19 cellular contexts compared by ENCODE assay signal in the genomic region with DNA sequence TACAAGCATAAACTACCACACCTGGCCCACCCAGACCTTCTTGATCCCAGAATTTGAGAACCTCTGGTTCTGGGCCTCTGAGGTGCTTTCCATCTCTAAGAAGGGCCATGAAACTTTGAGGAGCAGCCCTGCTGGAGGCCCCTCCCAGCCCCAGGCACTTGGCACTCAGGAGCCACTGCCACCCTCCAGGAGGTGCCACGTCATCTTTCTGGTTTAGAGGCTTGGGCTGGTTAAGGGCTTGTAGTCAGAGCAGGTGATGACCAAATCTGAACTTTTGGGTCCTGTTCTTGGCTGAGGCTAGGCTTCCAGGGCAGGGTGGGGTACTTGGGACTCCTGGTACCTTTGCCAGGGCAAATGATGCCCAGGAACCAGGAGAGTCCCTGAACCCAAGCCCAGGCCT. TPM values are rescaled to one million over a fixed set of nuclear protein-coding genes. Genes with fewer than 3 reads are reported as not detected.
A peak's percentile ranks its signal among the peaks of the same experiment; 100 is the strongest.
DNase-seq lines count a peak whose midpoint lies in the region; FAIRE-seq and TF ChIP-seq lines count a peak whose summit lies in the region.
"Had no signal": no experiment of that assay in that cellular context is flagged by ENCODE, and none has a peak within 500 bp of the region (broad histone marks: within the 10 kb centered on the region; RNA-seq: fewer than 3 reads in every experiment).

No MANE protein-coding gene starts in this region.

- H3K18ac ChIP-seq in H1 (ENCODE audit: extremely low read depth, low read length): no peak overlapping the region

- H2BK5ac ChIP-seq in H1 (ENCODE audit: low read depth, low read length): no peak overlapping the region

- H2AK5ac ChIP-seq in H1 (ENCODE audit: low read depth, low read length): no peak overlapping the region

- peaks cover 21% of the 10 kb centered on the region; the same call in 1 of the 2 replicates for H3F3A ChIP-seq in PC-9 (ENCODE audit: insufficient read depth, low read depth)

- H3K79me2 ChIP-seq in PC-9 (ENCODE audit: low read depth) (no peaks in the 10 kb centered on the region), H1 (ENCODE audit: control insufficient read depth in 1 of 2, insufficient read depth in 2 of 2, low read length in 2 of 2) (no peaks in the 10 kb centered on the region)

- intact Hi-C loops in PC-9 (cut with micrococcal nuclease; ENCODE audit: unreplicated experiment) (no loop called here), left ventricle myocardium inferior (cut with micrococcal nuclease) (no loop called here)

- H3K4me2 ChIP-seq in PC-9 (no peak overlapping the region), H1 (ENCODE audit: insufficient read depth in 1 of 2, low read depth in 2 of 2, low read length in 2 of 2) (no peak overlapping the region)
- H3K4me2 ChIP-seq: KMS-11 had no signal

- H3K4ac ChIP-seq in H1 (replicated peaks; ENCODE audit: insufficient read length, low read depth, low read length): no peak overlapping the region

- no peaks in the 10 kb centered on the region for H3K79me1 ChIP-seq in H1 (ENCODE audit: low read depth, low read length)

- no peak for FAIRE-seq in H1 (lab: Jason Lieb, UNC)
- FAIRE-seq: D721Med had no signal

- H3K23ac ChIP-seq in H1 (ENCODE audit: insufficient read length): no peak overlapping the region

- no peaks in the 10 kb centered on the region for H3K36me3 ChIP-seq in PC-9 (ENCODE audit: low read depth)
- no peaks in the 10 kb centered on the region for H3K36me3 ChIP-seq in H1 (ENCODE audit: control insufficient read depth in 2 of 4, insufficient read depth in 4 of 4, low read length in 3 of 4)
- H3K36me3 ChIP-seq in left ventricle myocardium inferior: no peaks in the 10 kb centered on the region
- H3K36me3 ChIP-seq: SJCRH30 had no signal

- no peak for TF ChIP-seq RAD21 in H1 (IDR thresholded peaks at IDR 0.05 in 1 of 2, conservative IDR thresholded peaks at IDR 0.05 in 1 of 2; ENCODE audit: low read depth in 2 of 2, low read length in 2 of 2)

- no peak overlapping the region for H3K14ac ChIP-seq in H1 (ENCODE audit: insufficient read length)

- POLR2A ChIA-PET in PC-9 (lab: Charles Lee; ENCODE audit: unreplicated experiment): no interaction called here
- POLR2A ChIA-PET in H1 (lab: Charles Lee; ENCODE audit: partially characterized antibody): interaction anchor here (1.2 to 1.4 kb wide), 2 partner anchors 10 to 57 kb away, joined by 3 to 7 read pairs; no protein-coding TSS in a partner anchor

- BruUV-seq in PC-9 (replicated peaks; lab: Mats Ljungman, UMichigan): no TSS peak

- H3K27me3 ChIP-seq in PC-9 (ENCODE audit: insufficient read depth, low read depth) (peaks cover 3% of the 10 kb centered on the region; the same call in 1 of the 2 replicates), H1 (replicated peaks in 1 of 4; ENCODE audit: control insufficient read depth in 3 of 4, extremely low read depth in 1 of 4, insufficient read depth in 3 of 4, low read length in 3 of 4) (peaks cover 0 to 8% (median 4%) of the 10 kb centered on the region in 4 experiments; a peak in 2 of 7 replicates), left ventricle myocardium inferior (ENCODE audit: low read depth) (peaks cover 91% of the 10 kb centered on the region)

- H2BK15ac ChIP-seq in H1 (ENCODE audit: low read length): peak overlapping the region; percentile 81; the same call in 1 of the 2 replicates

- H3K9ac ChIP-seq in H1 (replicated peaks in 1 of 4; ENCODE audit: extremely low read depth in 1 of 4, low read depth in 3 of 4, low read length in 3 of 4): no peak overlapping the region
- H3K9ac ChIP-seq: KMS-11 had no signal

- H3K27ac ChIP-seq in PC-9 (no peak overlapping the region), H1 (ENCODE audit: low read depth, low read length) (no peak overlapping the region), left ventricle myocardium inferior (replicated peaks) (no peak overlapping the region)
- H3K27ac ChIP-seq: KMS-11, SJCRH30 had no signal

- CTCF ChIA-PET in PC-9 (lab: Charles Lee) (interaction anchor here (0.6 kb wide), 1 partner anchor 38 kb away, joined by 5 read pairs; no protein-coding TSS in a partner anchor), H1 (lab: Charles Lee; ENCODE audit: partially characterized antibody) (interaction anchor here (0.6 to 16.9 kb wide), 12 partner anchors 10 to 102 kb away, joined by 3 to 275 read pairs (median 6); partner anchors contain the start of gene DLX3)

- H3K9me3 ChIP-seq in PC-9 (ENCODE audit: insufficient read depth, low read depth) (no peaks in the 10 kb centered on the region), H1 (ENCODE audit: insufficient read depth in 2 of 2, low read depth in 1 of 2, low read length in 1 of 2) (no peaks in the 10 kb centered on the region), left ventricle myocardium inferior (replicated peaks) (no peaks in the 10 kb centered on the region)
- H3K9me3 ChIP-seq: SJCRH30 had no signal

- WGBS in H1 (ENCODE audit: extremely low coverage in 1 of 2, insufficient coverage in 1 of 2, insufficient read length in 1 of 2, insufficient replicate concordance in 2 of 2, low coverage in 1 of 2, low lambda C conversion rate in 2 of 2, missing lambda C conversion rate in 1 of 2), 2 experiments: 76% methylated on average over 1 of the region's 1 CpG; no CpG with 5 or more reads in 1 of the 2 experiments

- no peak overlapping the region for H2BK12ac ChIP-seq in H1 (ENCODE audit: low read depth, low read length)

- H2BK120ac ChIP-seq in H1 (replicated peaks; ENCODE audit: low read depth, low read length): no peak overlapping the region

- TF ChIP-seq POLR2A in H1 (IDR thresholded peaks at IDR 0.05; ENCODE audit: control extremely low read depth in 1 of 2, low read depth in 2 of 2, low read length in 2 of 2): no peak

- no peaks in the 10 kb centered on the region for H4K20me1 ChIP-seq in PC-9 (ENCODE audit: insufficient read depth)
- peaks cover 0 to 2% of the 10 kb centered on the region in 2 experiments for H4K20me1 ChIP-seq in H1 (replicated peaks in 1 of 2; ENCODE audit: control insufficient read depth in 1 of 2, insufficient read depth in 2 of 2, low read length in 2 of 2)

- no peak overlapping the region for H4K5ac ChIP-seq in H1 (ENCODE audit: insufficient read length, low read depth, low read length)

- no peak overlapping the region for H3K56ac ChIP-seq in H1 (replicated peaks; ENCODE audit: insufficient read length, low read depth, low read length)

- H3K4me3 ChIP-seq in PC-9: no peak overlapping the region
- H3K4me3 ChIP-seq in H1 (ENCODE audit: extremely low read depth in 1 of 4, insufficient read depth in 2 of 4, low read depth in 3 of 4, low read length in 4 of 4): no peak overlapping the region
- H3K4me3 ChIP-seq in left ventricle myocardium inferior: no peak overlapping the region
- H3K4me3 ChIP-seq: SJCRH30 had no signal

- no peak overlapping the region for H2AFZ ChIP-seq in PC-9
- H2AFZ ChIP-seq in H1 (ENCODE audit: low read length): no peak overlapping the region

- no peaks in the 10 kb centered on the region for H3K9me2 ChIP-seq in PC-9 (ENCODE audit: insufficient read depth)

- H4K8ac ChIP-seq in H1 (ENCODE audit: extremely low read depth, insufficient read depth, low read length): no peak overlapping the region

- no peak for TF ChIP-seq EP300 in H1 (IDR thresholded peaks at IDR 0.05; ENCODE audit: borderline replicate concordance in 1 of 2, low read depth in 2 of 2, low read length in 2 of 2)

- H4K91ac ChIP-seq in H1 (replicated peaks; ENCODE audit: insufficient read length, low read length): no peak overlapping the region

- H3K4me1 ChIP-seq in PC-9 (replicated peaks; ENCODE audit: insufficient read depth) (peaks cover 18% of the 10 kb centered on the region), H1 (replicated peaks in 1 of 4; ENCODE audit: control insufficient read depth in 3 of 4, insufficient read depth in 4 of 4, low read length in 3 of 4) (no peaks in the 10 kb centered on the region; a peak in 1 of 7 replicates), left ventricle myocardium inferior (no peaks in the 10 kb centered on the region)
- H3K4me1 ChIP-seq: SJCRH30 had no signal

- peak; percentile 46 for DNase-seq in A172 (ENCODE audit: low spot score)
- DNase-seq in H4 (ENCODE audit: low spot score): peak; percentile 45
- DNase-seq in PC-9: peak; percentile 19 to 45
- no peak for DNase-seq in H1 (ENCODE audit: low read depth in 1 of 2, low spot score in 2 of 2)
- DNase-seq in activated effector memory CD4-positive, alpha-beta T cell treated with anti-CD3 and anti-CD28 coated beads, Interleukin-2, amount 50 U/mL, for 16 hours: no peak
- DNase-seq in D341Med (ENCODE audit: low spot score): no peak
- DNase-seq in left ventricle myocardium inferior: no peak
- DNase-seq: C1 segment of cervical spinal cord; CD8-positive, alpha-beta memory T cell; GOT3; HFFc6; NCI-H1092; NCI-H2081; NCI-H446 treated with DMSO at 0.1 percent for 48 hours; OCI-M1; SJCRH30 had no signal

- no peak for TF ChIP-seq CTCF in PC-9 (conservative IDR thresholded peaks at IDR 0.05)
- TF ChIP-seq CTCF in H1 (IDR thresholded peaks at IDR 0.05; ENCODE audit: control extremely low read depth in 1 of 3, insufficient read depth in 1 of 3, low read depth in 1 of 3, low read length in 3 of 3): no peak
- TF ChIP-seq CTCF in left ventricle myocardium inferior (IDR thresholded peaks at IDR 0.05; ENCODE audit: borderline replicate concordance): no peak

- no peak overlapping the region for H2BK20ac ChIP-seq in H1 (ENCODE audit: low read length)

- H3K23me2 ChIP-seq in H1 (ENCODE audit: low read depth, low read length): 0 out of 2 replicates have a peak, but pooled peaks cover 3% of the 10 kb centered on the region

RNA-seq across cellular contexts. Expression of gene DLX4, which starts 13.8 kb away (rescaled TPM):
- total RNA-seq in A172 (2014; rRNA removed; shearing (Covaris generic)): 1.7 and 2.5 TPM in 2 replicates
- 0.49 and 1.6 TPM in 2 replicates for total RNA-seq in H4 (2014; rRNA removed; shearing (Covaris generic))
- total RNA-seq in PC-9 (2021): 6.2 and 8.8 TPM in 2 replicates
- 0.80 and 0.88 TPM in 2 replicates for total RNA-seq in H1 (2021; fragmentation: NEBNext Ultra II Directional; extraction: Animal tissue kit (Norgen Biotek cat#: 25700))
- polyA plus RNA-seq in H1 (2011; rRNA removed): 0.67 and 1.5 TPM in 2 replicates
- 0.94 TPM for polyA plus RNA-seq in H1 (2011; cell fraction: cytosol; rRNA removed)
- polyA plus RNA-seq in H1 (2011; cell fraction: nucleus; rRNA removed): 5.0 TPM
- polyA plus RNA-seq in H1 (2012, experiment 1 of 2): 0.64 to 1.2 TPM (median 0.93 TPM) in 4 replicates
- polyA plus RNA-seq in H1 (2012, experiment 2 of 2): 0.84 TPM
- 0.97 TPM for polyA plus RNA-seq in H1 (2013, experiment 1 of 2)
- polyA plus RNA-seq in H1 (2013, experiment 2 of 2): 0.87 TPM
- polyA minus RNA-seq in H1 (2011; rRNA and poly(A)+ RNA removed): 0.39 and 0.73 TPM in 2 replicates
- polyA minus RNA-seq in H1 (2011; cell fraction: cytosol; rRNA and poly(A)+ RNA removed): 0.88 TPM
- polyA minus RNA-seq in H1 (2011; cell fraction: nucleus; rRNA and poly(A)+ RNA removed): 2.2 TPM
- not detected for total RNA-seq in left ventricle myocardium inferior
- total RNA-seq: HFFc6 had no signal
- polyA plus RNA-seq: CD8-positive, alpha-beta memory T cell had no signal

RNA-seq across cellular contexts. Expression of gene DLX3, which starts 39.9 kb away (rescaled TPM):
- not detected in 2 replicates for total RNA-seq in A172 (2014; rRNA removed; shearing (Covaris generic))
- 0.17 TPM in 1 of 2 replicates, not detected in the other for total RNA-seq in H4 (2014; rRNA removed; shearing (Covaris generic))
- 1.2 and 2.0 TPM in 2 replicates for total RNA-seq in PC-9 (2021)
- 0.15 TPM in 1 of 2 replicates, not detected in the other for total RNA-seq in H1 (2021; fragmentation: NEBNext Ultra II Directional; extraction: Animal tissue kit (Norgen Biotek cat#: 25700))
- polyA plus RNA-seq in H1 (2011; rRNA removed): 0.06 and 0.20 TPM in 2 replicates
- 0.12 TPM for polyA plus RNA-seq in H1 (2011; cell fraction: cytosol; rRNA removed)
- 0.29 TPM for polyA plus RNA-seq in H1 (2011; cell fraction: nucleus; rRNA removed)
- 0.15 to 0.25 TPM (median 0.25 TPM) in 3 of 4 replicates, not detected in the other for polyA plus RNA-seq in H1 (2012, experiment 1 of 2)
- 0.35 TPM for polyA plus RNA-seq in H1 (2012, experiment 2 of 2)
- polyA plus RNA-seq in H1 (2013, experiment 1 of 2): 0.12 TPM
- 0.17 TPM for polyA plus RNA-seq in H1 (2013, experiment 2 of 2)
- polyA minus RNA-seq in H1 (2011; rRNA and poly(A)+ RNA removed): 0.09 and 0.10 TPM in 2 replicates
- polyA minus RNA-seq in H1 (2011; cell fraction: cytosol; rRNA and poly(A)+ RNA removed): not detected
- polyA minus RNA-seq in H1 (2011; cell fraction: nucleus; rRNA and poly(A)+ RNA removed): 1.3 TPM
- not detected for total RNA-seq in left ventricle myocardium inferior
- total RNA-seq: A673, HFFc6, SJCRH30 had no signal
- polyA plus RNA-seq: CD8-positive, alpha-beta memory T cell had no signal

Comparison
In these comparisons a context has a peak if more than half of its experiments do, and no peak if none do; other contexts are left out.
1. DNase-seq: peak in A172 (single experiment), H4 (single experiment) and PC-9 (2 of 2); none in H1 (0 of 2), activated effector memory CD4-positive, alpha-beta T cell treated with anti-CD3 and anti-CD28 coated beads, Interleukin-2, amount 50 U/mL, for 16 hours (single experiment), D341Med (single experiment) and left ventricle myocardium inferior (single experiment).